In the genomic region with DNA sequence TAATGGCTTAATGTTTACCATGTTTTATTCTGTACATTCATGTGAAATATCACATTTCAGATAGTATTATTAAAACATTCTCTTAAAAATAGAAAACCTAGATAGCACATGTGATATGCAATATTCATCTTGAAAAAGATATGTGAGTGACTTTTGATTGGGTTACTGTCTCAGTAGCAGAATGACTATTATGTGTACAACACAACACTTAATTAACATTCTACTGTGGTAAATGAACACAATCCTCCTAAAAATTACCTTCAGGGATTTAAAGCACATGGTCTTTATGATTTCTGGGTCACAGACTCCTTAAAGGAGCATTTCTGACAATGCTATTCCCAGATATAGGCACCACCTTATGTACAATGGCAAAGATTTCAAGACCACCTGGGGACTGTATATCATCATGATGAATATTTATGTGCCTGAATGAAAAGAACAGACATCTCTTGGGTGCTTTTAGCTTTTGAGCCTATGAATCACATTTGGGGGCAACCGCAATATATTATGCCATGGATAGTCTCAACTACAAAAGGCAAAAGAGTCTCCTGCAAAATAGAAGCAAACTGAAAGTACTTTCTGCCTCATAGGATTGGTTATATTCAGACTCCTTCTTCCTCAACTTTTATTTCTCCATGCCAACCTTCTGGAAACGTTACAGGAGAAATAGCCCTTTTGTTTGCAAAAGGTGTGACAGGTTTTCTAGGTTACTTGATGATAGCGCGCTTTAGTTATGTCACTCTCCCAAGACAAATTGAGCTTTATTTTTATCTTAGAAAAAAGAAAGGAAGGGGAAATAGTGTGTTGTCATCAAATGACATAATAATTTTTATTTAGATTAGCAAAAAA, we compare ENCODE assay signal across 23 cellular contexts.
"Had no signal": no experiment of that assay in that cellular context is flagged by ENCODE, and none has a peak within 500 bp of the region (broad histone marks: within the 10 kb centered on the region; RNA-seq: fewer than 3 reads in every experiment).

No MANE protein-coding gene starts in this region.

- H3K36me3 Mint-ChIP-seq: activated naive CD4-positive, alpha-beta T cell treated with anti-CD3 and anti-CD28 coated beads, Interleukin-2, amount 10 ng/mL, durations not matched to agents 7 days and 5 days had no signal

- H3K4me1 Mint-ChIP-seq: activated naive CD4-positive, alpha-beta T cell treated with anti-CD3 and anti-CD28 coated beads, Interleukin-2, amount 10 ng/mL, durations not matched to agents 7 days and 5 days; activated naive CD8-positive, alpha-beta T cell treated with anti-CD3 and anti-CD28 coated beads, Interleukin-2, amount 50 U/mL, for 24 hours; nephron progenitor cell had no signal

- H3K27ac ChIP-seq: cardiac muscle cell, prostate gland, right atrium auricular region, skin epidermis, uterus had no signal

- H3K4me1 ChIP-seq: prostate gland, right atrium auricular region, uterus had no signal

- DNase-seq: activated CD4-positive, alpha-beta T cell treated with anti-CD3 and anti-CD28 coated beads for 48 hours; activated CD4-positive, CD25-positive, alpha-beta regulatory T cell; activated CD8-positive, alpha-beta T cell treated with anti-CD3 and anti-CD28 coated beads, Interleukin-2, amount 10 ng/mL, durations not matched to agents 7 days and 5 days; activated effector memory CD4-positive, alpha-beta T cell treated with Interleukin-2 at 50 U/mL for 16 hours; activated naive CD4-positive, alpha-beta T cell treated with anti-CD3 and anti-CD28 coated beads, Interleukin-2, amount 10 ng/mL, durations not matched to agents 7 days and 5 days; activated naive CD8-positive, alpha-beta T cell treated with anti-CD3 and anti-CD28 coated beads, Interleukin-2, amount 50 U/mL, for 24 hours; activated T-cell treated with anti-CD3 and anti-CD28 coated beads, Interleukin-2, amount 50 U/mL, for 4 hours; anterior cingulate cortex; dermis blood vessel endothelial cell; effector memory CD4-positive, alpha-beta T cell; hippocampal formation; islet precursor cell; nephron progenitor cell; stimulated activated CD4-positive, alpha-beta T cell treated with anti-CD3 and anti-CD28 coated beads, Interleukin-15, amount 100 ng/mL, for 24 hours; stimulated activated CD4-positive, alpha-beta T cell treated with anti-CD3 and anti-CD28 coated beads, Interleukin-2, amount 100 ng/mL, for 48 hours; transverse colon; uterus had no signal

- H3K4me3 Mint-ChIP-seq: activated CD8-positive, alpha-beta T cell treated with anti-CD3 and anti-CD28 coated beads, Interleukin-2, amount 10 ng/mL, durations not matched to agents 7 days and 5 days; activated naive CD4-positive, alpha-beta T cell treated with anti-CD3 and anti-CD28 coated beads, Interleukin-2, amount 10 ng/mL, durations not matched to agents 7 days and 5 days; activated naive CD8-positive, alpha-beta T cell treated with anti-CD3 and anti-CD28 coated beads, Interleukin-2, amount 50 U/mL, for 24 hours; activated T-cell treated with anti-CD3 and anti-CD28 coated beads, Interleukin-2, amount 50 U/mL, for 4 hours; nephron progenitor cell; stimulated activated naive CD8-positive, alpha-beta T cell treated with anti-CD3 and anti-CD28 coated beads, Interleukin-15, Interleukin-2, amounts not matched to agents 100 ng/mL and 50 ng/mL, for 24 hours had no signal

- ATAC-seq: activated CD8-positive, alpha-beta T cell treated with anti-CD3 and anti-CD28 coated beads, Interleukin-2, amount 10 ng/mL, durations not matched to agents 7 days and 5 days; activated naive CD8-positive, alpha-beta T cell treated with anti-CD3 and anti-CD28 coated beads, Interleukin-2, amount 50 U/mL, for 24 hours; activated T-cell treated with anti-CD3 and anti-CD28 coated beads, Interleukin-2, amount 50 U/mL, for 4 hours had no signal

- H3K27me3 ChIP-seq: cardiac muscle cell, right atrium auricular region, transverse colon, uterus had no signal

- H3K9me3 Mint-ChIP-seq: activated naive CD4-positive, alpha-beta T cell treated with anti-CD3 and anti-CD28 coated beads, Interleukin-2, amount 10 ng/mL, durations not matched to agents 7 days and 5 days; activated naive CD8-positive, alpha-beta T cell treated with anti-CD3 and anti-CD28 coated beads, Interleukin-2, amount 50 U/mL, for 24 hours; nephron progenitor cell had no signal

- H3K27me3 Mint-ChIP-seq: activated naive CD4-positive, alpha-beta T cell treated with anti-CD3 and anti-CD28 coated beads, Interleukin-2, amount 10 ng/mL, durations not matched to agents 7 days and 5 days; activated naive CD8-positive, alpha-beta T cell treated with anti-CD3 and anti-CD28 coated beads, Interleukin-2, amount 50 U/mL, for 24 hours; stimulated activated naive CD8-positive, alpha-beta T cell treated with anti-CD3 and anti-CD28 coated beads, Interleukin-15, Interleukin-2, amounts not matched to agents 100 ng/mL and 50 ng/mL, for 24 hours had no signal

- H3K36me3 ChIP-seq: cardiac muscle cell, prostate gland, right atrium auricular region, transverse colon, uterus had no signal

- H3K9me3 ChIP-seq: prostate gland, right atrium auricular region, transverse colon, uterus had no signal

- H3K27ac Mint-ChIP-seq: activated CD8-positive, alpha-beta T cell treated with anti-CD3 and anti-CD28 coated beads, Interleukin-2, amount 10 ng/mL, durations not matched to agents 7 days and 5 days; activated naive CD4-positive, alpha-beta T cell treated with anti-CD3 and anti-CD28 coated beads, Interleukin-2, amount 10 ng/mL, durations not matched to agents 7 days and 5 days; activated naive CD8-positive, alpha-beta T cell treated with anti-CD3 and anti-CD28 coated beads, Interleukin-2, amount 50 U/mL, for 24 hours; nephron progenitor cell; stimulated activated naive CD8-positive, alpha-beta T cell treated with anti-CD3 and anti-CD28 coated beads, Interleukin-15, Interleukin-2, amounts not matched to agents 100 ng/mL and 50 ng/mL, for 24 hours had no signal

- H3K4me3 ChIP-seq: cardiac muscle cell, lung, prostate gland, right atrium auricular region, skin epidermis, transverse colon, uterus had no signal
